In the genomic region with DNA sequence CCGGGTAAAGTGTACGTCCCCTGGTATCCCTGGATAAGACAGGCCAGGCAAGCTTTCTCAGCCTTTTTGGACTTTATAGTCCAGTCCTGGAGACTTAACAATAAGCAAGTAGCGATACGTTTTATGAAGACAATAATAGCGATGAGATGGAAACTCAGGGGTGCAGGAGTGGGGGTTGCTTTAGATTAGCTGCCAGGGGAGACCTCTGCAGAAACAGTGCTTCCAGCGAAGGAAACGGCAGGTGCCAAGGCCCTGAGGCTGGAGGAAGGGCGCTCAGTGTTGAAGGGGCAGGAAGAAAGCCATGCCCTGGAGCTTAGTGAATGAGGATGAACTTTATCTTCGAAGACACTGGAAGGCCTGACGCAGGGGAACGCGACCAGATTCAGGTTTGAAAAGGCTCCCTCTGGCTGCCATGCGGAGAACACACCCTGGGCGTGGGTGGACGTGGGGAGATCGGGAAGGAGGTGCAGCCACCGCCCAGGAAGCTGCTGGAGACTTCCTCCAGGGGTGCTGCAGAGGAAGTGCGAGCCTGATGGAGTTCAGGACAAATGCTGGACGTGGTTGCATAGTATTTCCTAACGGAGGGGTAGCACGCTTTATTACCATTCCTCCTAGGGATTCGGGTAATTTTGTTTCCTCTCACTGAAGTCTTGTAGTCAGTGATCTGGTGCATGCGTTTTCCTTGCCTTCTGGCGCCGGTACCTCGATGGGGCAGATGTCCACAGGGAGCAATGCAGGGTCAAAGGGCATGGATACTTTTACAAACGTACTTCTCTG, we compare ENCODE assay signal across 8 cellular contexts. TPM values are rescaled to one million over a fixed set of nuclear protein-coding genes. Genes with fewer than 3 reads are reported as not detected.
DNase-seq lines count a peak whose midpoint lies in the region; ATAC-seq, FAIRE-seq and TF ChIP-seq lines count a peak whose summit lies in the region.

No MANE protein-coding gene starts in this region.

- H3K4me3 ChIP-seq in mucosa of descending colon = no peak overlapping the region

- FAIRE-seq in endometrium (lab: Jason Lieb, UNC) = peak; percentile 71

- peak; percentile 93 for TF ChIP-seq CTCF in mucosa of descending colon (IDR thresholded peaks at IDR 0.05)

- H3K9me3 ChIP-seq in mucosa of descending colon = no peaks in the 10 kb centered on the region

- peaks cover 29% of the 10 kb centered on the region for H3K4me1 ChIP-seq in mucosa of descending colon (ENCODE audit: low read depth)

- ATAC-seq in GM19395 (IDR thresholded peaks at IDR 0.05; ENCODE audit: unreplicated experiment) = peak; percentile 50
- ATAC-seq in HG03571 (IDR thresholded peaks at IDR 0.05; ENCODE audit: unreplicated experiment) = peak; percentile 52
- ATAC-seq in mucosa of descending colon = peak; percentile 86

- H3K36me3 ChIP-seq in mucosa of descending colon (ENCODE audit: low read depth) = no peaks in the 10 kb centered on the region

- intact Hi-C loops in mucosa of descending colon (cut with DNase I, micrococcal nuclease) = no loop called here

- DNase-seq in AG20443 (ENCODE audit: low spot score) (peak; percentile 88), mucosa of descending colon (peak; percentile 95), DMS53 (lab: John Stamatoyannopoulos, UW) (no peak)
- peak; percentile 88 to 93 for DNase-seq in activated CD4-positive, alpha-beta T cell treated with anti-CD3 and anti-CD28 coated beads, Interleukin-2, amount 50 U/mL, for 48 hours
- peak; percentile 90 for DNase-seq in stimulated activated CD8-positive, alpha-beta memory T cell treated with anti-CD3 and anti-CD28 coated beads, Interleukin-4, amount 100 ng/mL, for 48 hours

RNA-seq across cellular contexts. Expression of gene UBC, which starts 26.1 kb away (rescaled TPM):
- 1,000 to 10,000 TPM; 1,242 to 1,563 (median 1,498) TPM for total RNA-seq in mucosa of descending colon

RNA-seq across cellular contexts. Expression of gene DHX37, which starts 48.4 kb away (rescaled TPM):
- total RNA-seq in mucosa of descending colon = 10 to 100 TPM; 14.4 to 17.8 (median 14.8) TPM

RNA-seq across cellular contexts. Expression of gene BRI3BP, which starts 52.9 kb away (rescaled TPM):
- 10 to 100 TPM; 21.3 to 45.1 (median 44.4) TPM for total RNA-seq in mucosa of descending colon
